Comparison of ENCODE assay signal across 7 cellular contexts in genomic region chr11:106174003-106174402, GRCh38.
DNase-seq lines count a peak whose midpoint lies in the region; ATAC-seq and TF ChIP-seq lines count a peak whose summit lies in the region.
"Not testable (repeated sequence)": the region's sequence is repeated elsewhere in the genome, so short reads cannot be mapped to it uniquely, and the experiment has no call there.

No MANE protein-coding gene starts in this region.

- POLR2A ChIA-PET in Caco-2 (lab: Charles Lee): not testable (repeated sequence)
- POLR2A ChIA-PET in MCF 10A (lab: Yijun Ruan, JAX): interaction anchor here (0.6 kb wide), 1 partner anchor 97 kb away, joined by 3 read pairs; the partner anchor contains the start of genes AASDHPPT and KBTBD3

- H3K4me1 Mint-ChIP-seq in Caco-2 (ENCODE audit: low read depth, unreplicated experiment): not testable (repeated sequence)
- H3K4me1 Mint-ChIP-seq in MCF 10A (ENCODE audit: insufficient read depth, unreplicated experiment) (peaks cover 19% of the 10 kb centered on the region), mesothelial cell of epicardium (peaks cover 17% of the 10 kb centered on the region), progenitor cell of endocrine pancreas (ENCODE audit: low read depth) (peaks cover 31% of the 10 kb centered on the region)

- H3K4me1 ChIP-seq in Caco-2 (peaks cover 14% of the 10 kb centered on the region), RWPE2 (ENCODE audit: insufficient read depth, poor library complexity, severe bottlenecking) (peaks cover 24% of the 10 kb centered on the region)
- H3K4me1 ChIP-seq in foreskin keratinocyte: not testable (repeated sequence)

- not testable (repeated sequence) for H3K27me3 ChIP-seq in Caco-2 (replicated peaks; ENCODE audit: control insufficient read depth, insufficient read depth, low read length); RWPE2 (ENCODE audit: insufficient read depth, poor library complexity, severe bottlenecking); foreskin keratinocyte

- not testable (repeated sequence) for H3K36me3 Mint-ChIP-seq in Caco-2 (ENCODE audit: insufficient read depth, unreplicated experiment); MCF 10A (ENCODE audit: insufficient read depth, unreplicated experiment); mesothelial cell of epicardium; progenitor cell of endocrine pancreas (ENCODE audit: insufficient read depth)

- CTCF ChIA-PET in Caco-2 (lab: Charles Lee); MCF 10A (lab: Yijun Ruan, JAX): not testable (repeated sequence)

- not testable (repeated sequence) for ATAC-seq in RWPE2 (ENCODE audit: low read depth)
- peak; percentile 27 for ATAC-seq in foreskin keratinocyte

- not testable (repeated sequence) for H3K4me3 ChIP-seq in Caco-2 (ENCODE audit: low read depth, low read length); RWPE2 (ENCODE audit: severe bottlenecking); epithelial cell of esophagus (ENCODE audit: low read length)

- H3K27ac Mint-ChIP-seq in Caco-2 (ENCODE audit: unreplicated experiment) (peak overlapping the region; percentile 8), MCF 10A (ENCODE audit: low read depth, unreplicated experiment) (peak overlapping the region; percentile 76), mesothelial cell of epicardium (peak overlapping the region; percentile 12), progenitor cell of endocrine pancreas (peak overlapping the region; percentile 34)

- not testable (repeated sequence) for DNase-seq in Caco-2; RWPE2 (ENCODE audit: low spot score); MCF 10A (ENCODE audit: unreplicated experiment); mesothelial cell of epicardium (ENCODE audit: low spot score in 2 of 2, unreplicated experiment in 2 of 2); progenitor cell of endocrine pancreas (ENCODE audit: low spot score, unreplicated experiment)
- DNase-seq in epithelial cell of esophagus (ENCODE audit: low read depth) (peak; percentile 67), foreskin keratinocyte (peak in 1 of 2 donors; percentile 67)

- BruUV-seq in Caco-2 (replicated peaks; lab: Mats Ljungman, UMichigan); MCF 10A (replicated peaks; lab: Mats Ljungman, UMichigan): not testable (repeated sequence)

- H3K9me3 Mint-ChIP-seq in Caco-2 (ENCODE audit: unreplicated experiment) (peaks cover 57% of the 10 kb centered on the region), mesothelial cell of epicardium (peaks cover 18% of the 10 kb centered on the region), progenitor cell of endocrine pancreas (ENCODE audit: low read depth) (peaks cover 16% of the 10 kb centered on the region)
- H3K9me3 Mint-ChIP-seq in MCF 10A (ENCODE audit: unreplicated experiment): not testable (repeated sequence)

- intact Hi-C loops in Caco-2 (cut with micrococcal nuclease; ENCODE audit: unreplicated experiment); MCF 10A (cut with micrococcal nuclease): not testable (repeated sequence)

- not testable (repeated sequence) for TF ChIP-seq CTCF in Caco-2 (IDR thresholded peaks at IDR 0.05; ENCODE audit: insufficient read depth in 1 of 2, low read depth in 1 of 2, low read length in 1 of 2, severe bottlenecking in 1 of 2, unreplicated experiment in 1 of 2); RWPE2 (IDR thresholded peaks at IDR 0.05; ENCODE audit: poor library complexity, severe bottlenecking); MCF 10A (IDR thresholded peaks at IDR 0.05; ENCODE audit: unreplicated experiment); epithelial cell of esophagus (IDR thresholded peaks at IDR 0.05; ENCODE audit: insufficient read depth, low read depth, low read length, missing control alignments); foreskin keratinocyte (conservative IDR thresholded peaks at IDR 0.05); mesothelial cell of epicardium (IDR thresholded peaks at IDR 0.05; ENCODE audit: unreplicated experiment); progenitor cell of endocrine pancreas (IDR thresholded peaks at IDR 0.05; ENCODE audit: unreplicated experiment)

- not testable (repeated sequence) for H3K27me3 Mint-ChIP-seq in Caco-2 (ENCODE audit: insufficient read depth, unreplicated experiment); MCF 10A (ENCODE audit: insufficient read depth, unreplicated experiment); mesothelial cell of epicardium (ENCODE audit: low read depth); progenitor cell of endocrine pancreas

- peaks cover 11% of the 10 kb centered on the region; the same call in 1 of the 2 replicates for H3K9me3 ChIP-seq in Caco-2
- H3K9me3 ChIP-seq in RWPE2 (ENCODE audit: severe bottlenecking): not testable (repeated sequence)

- not testable (repeated sequence) for H3K4me3 Mint-ChIP-seq in Caco-2 (ENCODE audit: unreplicated experiment); MCF 10A (ENCODE audit: unreplicated experiment); mesothelial cell of epicardium; progenitor cell of endocrine pancreas (ENCODE audit: low read depth)

- not testable (repeated sequence) for H3K36me3 ChIP-seq in Caco-2 (ENCODE audit: control insufficient read depth, insufficient read depth, low read length); RWPE2 (ENCODE audit: low read depth)

- peak overlapping the region; percentile 41 for H3K27ac ChIP-seq in RWPE2 (ENCODE audit: poor library complexity, severe bottlenecking)
- H3K27ac ChIP-seq in foreskin keratinocyte: peak overlapping the region; percentile 70

Comparison
In these comparisons a context has a peak if more than half of its experiments do, and no peak if none do; other contexts are left out.
1. H3K27ac Mint-ChIP-seq: peak in every context shown above with its lines; median percentile 76 in MCF 10A; 34 in progenitor cell of endocrine pancreas; 12 in mesothelial cell of epicardium; 8 in Caco-2.